ENCODE assay signal across 8 cellular contexts in genomic region chr20:25408170-25408547, GRCh38. TPM values are rescaled to one million over a fixed set of nuclear protein-coding genes. Genes with fewer than 3 reads are reported as not detected.
DNase-seq lines count a peak whose midpoint lies in the region; ATAC-seq, FAIRE-seq and TF ChIP-seq lines count a peak whose summit lies in the region.

No MANE protein-coding gene starts in this region.

- H3K36me3 Mint-ChIP-seq in CD8-positive, alpha-beta T cell: peaks cover 5% of the 10 kb centered on the region

- H3K27ac Mint-ChIP-seq in CD8-positive, alpha-beta T cell: no peak overlapping the region

- peak overlapping the region; percentile 83 for H2AFZ ChIP-seq in neuron (ENCODE audit: low read depth, low read length)

- POLR2A ChIA-PET in CD8-positive, alpha-beta T cell (lab: Charles Lee): interaction anchor here (1.1 to 1.2 kb wide), 2 partner anchors 9 to 270 kb away, joined by 3 to 4 read pairs; no protein-coding TSS in a partner anchor

- H3K4me1 ChIP-seq in CD8-positive, alpha-beta T cell (ENCODE audit: insufficient read depth, low read length): peaks cover 5% of the 10 kb centered on the region
- H3K4me1 ChIP-seq in effector memory CD4-positive, alpha-beta T cell (ENCODE audit: control insufficient read depth, insufficient read depth, low read length, poor library complexity, severe bottlenecking): no peaks in the 10 kb centered on the region
- H3K4me1 ChIP-seq in neuron (ENCODE audit: insufficient read depth, low read length): peaks cover 15% of the 10 kb centered on the region

- H3K27ac ChIP-seq in CD8-positive, alpha-beta T cell (ENCODE audit: low read depth, low read length): no peak overlapping the region
- H3K27ac ChIP-seq in effector memory CD4-positive, alpha-beta T cell (ENCODE audit: insufficient read depth, low read length, poor library complexity, severe bottlenecking): no peak overlapping the region

- H3K36me3 ChIP-seq in CD8-positive, alpha-beta T cell (ENCODE audit: insufficient read depth, low read length): no peaks in the 10 kb centered on the region
- no peaks in the 10 kb centered on the region for H3K36me3 ChIP-seq in effector memory CD4-positive, alpha-beta T cell (ENCODE audit: control insufficient read depth, insufficient read depth, low read length)
- peaks cover 8% of the 10 kb centered on the region for H3K36me3 ChIP-seq in neuron (ENCODE audit: insufficient read depth, low read length)

- no peak for TF ChIP-seq POLR2A in H54 (IDR thresholded peaks at IDR 0.05; ENCODE audit: low read depth, low read length)

- ATAC-seq in CD8-positive, alpha-beta T cell: no peak
- no peak for ATAC-seq in GM19463 (IDR thresholded peaks at IDR 0.05; ENCODE audit: unreplicated experiment)
- ATAC-seq in GM21390 (IDR thresholded peaks at IDR 0.05; ENCODE audit: unreplicated experiment): no peak

- H3K4me1 Mint-ChIP-seq in CD8-positive, alpha-beta T cell (ENCODE audit: low read depth): peaks cover 10% of the 10 kb centered on the region

- intact Hi-C loops in CD8-positive, alpha-beta T cell (cut with DNase I, micrococcal nuclease): loop anchor here (5.0 kb wide), 2 partner anchors 161 to 289 kb away; partner anchors contain the start of genes PYGB (in 1 of the 2) and ZNF337 (in 1 of the 2)

- peaks cover 9% of the 10 kb centered on the region for H3K9me3 Mint-ChIP-seq in CD8-positive, alpha-beta T cell

- CTCF ChIA-PET in CD8-positive, alpha-beta T cell (lab: Charles Lee): interaction anchor here (0.5 to 2.9 kb wide), 8 partner anchors 10 to 213 kb away, joined by 3 to 20 read pairs (median 3); partner anchors contain the start of gene ENTPD6

- no peak for TF ChIP-seq CTCF in CD8-positive, alpha-beta T cell (IDR thresholded peaks at IDR 0.05)

- H3K27me3 ChIP-seq in CD8-positive, alpha-beta T cell (ENCODE audit: insufficient read depth, low read length): no peaks in the 10 kb centered on the region
- H3K27me3 ChIP-seq in effector memory CD4-positive, alpha-beta T cell (replicated peaks; ENCODE audit: control insufficient read depth, insufficient read depth, low read length, poor library complexity, severe bottlenecking): no peaks in the 10 kb centered on the region
- no peaks in the 10 kb centered on the region for H3K27me3 ChIP-seq in neuron (ENCODE audit: insufficient read depth, low read length)

- H3K4me3 Mint-ChIP-seq in CD8-positive, alpha-beta T cell: peak overlapping the region; percentile 94

- no peaks in the 10 kb centered on the region for H3K9me3 ChIP-seq in CD8-positive, alpha-beta T cell (ENCODE audit: low read length)
- H3K9me3 ChIP-seq in effector memory CD4-positive, alpha-beta T cell (ENCODE audit: control insufficient read depth, low read length): peaks cover 3% of the 10 kb centered on the region
- H3K9me3 ChIP-seq in neuron (ENCODE audit: low read length): no peaks in the 10 kb centered on the region

- DNase-seq in CD8-positive, alpha-beta T cell: no peak
- DNase-seq in NCI-H69 (lab: John Stamatoyannopoulos, UW) (peak; percentile 32), NCI-H1930 (lab: John Stamatoyannopoulos, UW) (no peak), H54 (ENCODE audit: insufficient read length, low spot score) (no peak)
- no peak for DNase-seq in effector memory CD4-positive, alpha-beta T cell

- no peak for FAIRE-seq in H54 (lab: Jason Lieb, UNC)

- H3K27me3 Mint-ChIP-seq in CD8-positive, alpha-beta T cell (ENCODE audit: low read depth): no peaks in the 10 kb centered on the region

- H3K4me3 ChIP-seq in CD8-positive, alpha-beta T cell (ENCODE audit: low read depth, low read length): peak overlapping the region; percentile 71
- H3K4me3 ChIP-seq in effector memory CD4-positive, alpha-beta T cell (ENCODE audit: insufficient read depth, low read depth, low read length, poor library complexity, severe bottlenecking): peak overlapping the region; percentile 84
- H3K4me3 ChIP-seq in neuron (ENCODE audit: low read length): peak overlapping the region; percentile 97

RNA-seq across cellular contexts. Expression of gene GINS1, which starts 0.7 kb away (rescaled TPM):
- total RNA-seq in CD8-positive, alpha-beta T cell: under 1 TPM; 0.28 to 0.30 TPM

RNA-seq across cellular contexts. Expression of gene ABHD12, which starts 17.5 kb away (rescaled TPM):
- total RNA-seq in CD8-positive, alpha-beta T cell: 10 to 100 TPM; 14.1 to 17.9 TPM
